18 cellular contexts compared by ENCODE assay signal in genomic region chr5:178667109-178667508, GRCh38. TPM values are rescaled to one million over a fixed set of nuclear protein-coding genes. Genes with fewer than 3 reads are reported as not detected.
DNase-seq lines count a peak whose midpoint lies in the region; ATAC-seq and TF ChIP-seq lines count a peak whose summit lies in the region.
"Had no signal": no experiment of that assay in that cellular context is flagged by ENCODE, and none has a peak within 500 bp of the region (broad histone marks: within the 10 kb centered on the region; RNA-seq: fewer than 3 reads in every experiment).

No MANE protein-coding gene starts in this region.

- H3K4me1 ChIP-seq in Panc1 (ENCODE audit: control insufficient read depth, insufficient read depth, low read length) (no peaks in the 10 kb centered on the region), neuronal stem cell (ENCODE audit: control insufficient read depth in 2 of 2, insufficient read depth in 1 of 2, low read depth in 1 of 2, low read length in 2 of 2) (peaks cover 2% of the 10 kb centered on the region in 2 donors)
- H3K4me1 ChIP-seq: Peyer's patch had no signal

- H4K91ac ChIP-seq in neuronal stem cell (ENCODE audit: low read depth, low read length, poor library complexity): no peak overlapping the region

- no peak overlapping the region for H3K23ac ChIP-seq in neuronal stem cell (ENCODE audit: low read depth, low read length, poor library complexity)

- WGBS in neuronal stem cell (ENCODE audit: extremely low coverage in 2 of 2, insufficient read length in 2 of 2, insufficient replicate concordance in 1 of 2), 2 donors: no CpG with 5 or more reads among the region's 5 CpGs

- H3K36me3 ChIP-seq in Panc1 (ENCODE audit: control insufficient read depth, insufficient read depth, low read length): no peaks in the 10 kb centered on the region
- H3K36me3 ChIP-seq in neuronal stem cell (replicated peaks in 1 of 2; ENCODE audit: control insufficient read depth in 2 of 2, insufficient read depth in 2 of 2, low read length in 2 of 2): no peaks in the 10 kb centered on the region
- H3K36me3 ChIP-seq: Peyer's patch had no signal

- H4K8ac ChIP-seq in neuronal stem cell (ENCODE audit: low read depth, low read length): no peak overlapping the region

- H3K9me3 ChIP-seq in Panc1 (ENCODE audit: control insufficient read depth, insufficient read depth, low read depth, low read length): no peaks in the 10 kb centered on the region
- peaks cover 3 to 5% of the 10 kb centered on the region in 2 donors for H3K9me3 ChIP-seq in neuronal stem cell (replicated peaks in 1 of 2; ENCODE audit: control insufficient read depth in 2 of 2, insufficient read depth in 1 of 2, low read depth in 1 of 2, low read length in 2 of 2)
- H3K9me3 ChIP-seq: Peyer's patch had no signal

- no peak overlapping the region for H2BK12ac ChIP-seq in neuronal stem cell (ENCODE audit: low read length)

- H3K9ac ChIP-seq in neuronal stem cell (ENCODE audit: low read depth, low read length, poor library complexity): no peak overlapping the region
- H3K9ac ChIP-seq: KMS-11 had no signal

- CTCF ChIA-PET in Panc1 (lab: Charles Lee): no interaction called here

- H3K27me3 ChIP-seq in Panc1 (ENCODE audit: control insufficient read depth, insufficient read depth, low read length): no peaks in the 10 kb centered on the region
- H3K27me3 ChIP-seq in neuronal stem cell (ENCODE audit: control insufficient read depth in 3 of 3, insufficient read depth in 3 of 3, low read depth in 1 of 3, low read length in 3 of 3): peaks cover 0 to 8% (median 0%) of the 10 kb centered on the region in 3 experiments
- H3K27me3 ChIP-seq: Peyer's patch had no signal

- in situ Hi-C loops in Panc1 (cut with HindIII; ENCODE audit: low pct_unique_long_range_greater_than_20kb, low sequenced_read_pairs): no loop called here

- H2BK5ac ChIP-seq in neuronal stem cell (ENCODE audit: low read length): no peak overlapping the region

- ATAC-seq in Panc1: peak; percentile 30; the same call in 1 of the 2 replicates
- no peak for ATAC-seq in HG03565 (IDR thresholded peaks at IDR 0.05; ENCODE audit: unreplicated experiment)

- H3K27ac ChIP-seq in Panc1 (ENCODE audit: low read length) (no peak overlapping the region), neuronal stem cell (replicated peaks; ENCODE audit: low read length) (no peak overlapping the region)
- H3K27ac ChIP-seq: KMS-11, Peyer's patch had no signal

- H2BK15ac ChIP-seq in neuronal stem cell (ENCODE audit: low read length): no peak overlapping the region

- no peak overlapping the region for H3K14ac ChIP-seq in neuronal stem cell (ENCODE audit: low read length)

- H3K4me2 ChIP-seq in neuronal stem cell (ENCODE audit: insufficient read depth, low read length, poor library complexity, severe bottlenecking): no peak overlapping the region
- H3K4me2 ChIP-seq: KMS-11 had no signal

- DNase-seq in COLO829 (ENCODE audit: low spot score): peak; percentile 27
- no peak for DNase-seq in Panc1 (ENCODE audit: low read depth, low spot score)
- DNase-seq in iPS-NIHi7 (ENCODE audit: extremely low spot score): peak; percentile 31
- DNase-seq in neuronal stem cell (ENCODE audit: low spot score): no peak
- no peak for DNase-seq in activated CD4-positive, alpha-beta T cell treated with anti-CD3 and anti-CD28 coated beads, Interleukin-2, amount 50 U/mL, for 48 hours
- no peak for DNase-seq in ecto neural progenitor cell (ENCODE audit: low spot score)
- DNase-seq in amniotic stem cell (lab: John Stamatoyannopoulos, UW): no peak
- DNase-seq: AML-193; CD4-positive, alpha-beta memory T cell; DND-41; NCI-H1105 treated with DMSO at 0.1 percent for 48 hours; NCI-H1930; NCI-H2171 treated with DMSO at 0.1 percent for 48 hours; NCI-H774; Peyer's patch; SHP77 had no signal

- H2AFZ ChIP-seq in neuronal stem cell (ENCODE audit: low read length): peak overlapping the region; percentile 8

- H2BK120ac ChIP-seq in neuronal stem cell (ENCODE audit: low read depth, low read length): no peak overlapping the region

- H3K79me1 ChIP-seq in neuronal stem cell (ENCODE audit: low read depth, low read length): no peaks in the 10 kb centered on the region

- intact Hi-C loops in Panc1 (cut with micrococcal nuclease; ENCODE audit: unreplicated experiment): no loop called here

- H3K4me3 ChIP-seq in Panc1 (ENCODE audit: low read depth in 2 of 2, low read length in 2 of 2) (no peak overlapping the region), neuronal stem cell (ENCODE audit: low read length in 2 of 2) (no peak overlapping the region)
- H3K4me3 ChIP-seq: Peyer's patch had no signal

- no peak overlapping the region for H3K4ac ChIP-seq in neuronal stem cell (ENCODE audit: low read length)

- H2AK5ac ChIP-seq in neuronal stem cell (ENCODE audit: low read depth, low read length): no peak overlapping the region

- POLR2A ChIA-PET in Panc1 (lab: Charles Lee): interaction anchor here (0.7 kb wide), 1 partner anchor 166 kb away, joined by 7 read pairs; no protein-coding TSS in a partner anchor

- no TSS peak for BruUV-seq in Panc1 (replicated peaks; lab: Mats Ljungman, UMichigan)

- no peak for TF ChIP-seq CTCF in Panc1 (IDR thresholded peaks at IDR 0.05)

- H3K18ac ChIP-seq in neuronal stem cell (ENCODE audit: low read length): no peak overlapping the region

RNA-seq across cellular contexts. Expression of gene CLK4, which starts 40.3 kb away (rescaled TPM):
- 23.4 TPM for total RNA-seq in Panc1 (2021; ENCODE audit: unreplicated experiment)
- 9.2 TPM for polyA plus RNA-seq in Panc1 (2012; ENCODE audit: insufficient read length)
- 8.0 TPM for polyA plus RNA-seq in neuronal stem cell (2013, experiment 1 of 2)
- 8.5 TPM for polyA plus RNA-seq in neuronal stem cell (2013, experiment 2 of 2)

Comparison
In these comparisons a context has a peak if more than half of its experiments do, and no peak if none do; other contexts are left out.
1. DNase-seq: peak in COLO829 (single experiment) and iPS-NIHi7 (single experiment); none in Panc1 (single experiment), neuronal stem cell (single experiment), activated CD4-positive, alpha-beta T cell treated with anti-CD3 and anti-CD28 coated beads, Interleukin-2, amount 50 U/mL, for 48 hours (0 of 2), ecto neural progenitor cell (single experiment) and amniotic stem cell (single experiment).